In genomic region chr17:59623151-59623550, GRCh38 we compare ENCODE assay signal across 1 cellular context.
TF ChIP-seq lines count a peak whose summit lies in the region.

No MANE protein-coding gene starts in this region.

TF ChIP-seq in HepG2, 621 proteins besides CTCF, POLR2A, EP300 and RAD21:
- TF ChIP-seq SMAD9 (CRISPR knock-in tag; IDR thresholded peaks at IDR 0.05) (no peak), MED13 (CRISPR knock-in tag; IDR thresholded peaks at IDR 0.05) (no peak), MAFK (conservative IDR thresholded peaks at IDR 0.05 in 1 of 2, IDR thresholded peaks at IDR 0.05 in 1 of 2; ENCODE audit: low read length in 2 of 2) (no peak), MTF2 (CRISPR knock-in tag; IDR thresholded peaks at IDR 0.05; ENCODE audit: borderline replicate concordance) (no peak), MAFG (CRISPR knock-in tag; IDR thresholded peaks at IDR 0.05) (no peak), ATF2 (CRISPR knock-in tag; IDR thresholded peaks at IDR 0.05) (no peak), SP140L (CRISPR knock-in tag; IDR thresholded peaks at IDR 0.05; ENCODE audit: borderline replicate concordance) (no peak), ZNF672 (CRISPR knock-in tag; IDR thresholded peaks at IDR 0.05) (no peak), HMGXB3 (CRISPR knock-in tag; IDR thresholded peaks at IDR 0.05; ENCODE audit: borderline replicate concordance) (no peak), ZNF512 (CRISPR knock-in tag; IDR thresholded peaks at IDR 0.05) (no peak), SP2 (CRISPR knock-in tag; IDR thresholded peaks at IDR 0.05) (no peak)
TF ChIP-seq in HepG2: peak in this region for 0.
